ENCODE assay signal across 10 cellular contexts in genomic region chr2:239245872-239246701, GRCh38.
DNase-seq lines count a peak whose midpoint lies in the region; ATAC-seq and TF ChIP-seq lines count a peak whose summit lies in the region.
"Had no signal": no experiment of that assay in that cellular context is flagged by ENCODE, and none has a peak within 500 bp of the region (broad histone marks: within the 10 kb centered on the region; RNA-seq: fewer than 3 reads in every experiment).

No MANE protein-coding gene starts in this region.

- no peak for TF ChIP-seq CTCF in sigmoid colon (IDR thresholded peaks at IDR 0.05)

- no peak for TF ChIP-seq EP300 in sigmoid colon (IDR thresholded peaks at IDR 0.05)

- DNase-seq in HPDE6-E6E7 (ENCODE audit: extremely low spot score) (peak; percentile 21), SW480 (ENCODE audit: low spot score) (peak; percentile 64), right cardiac atrium (peak in 1 of 3 donors; percentile 78), sigmoid colon (peak; percentile 89), Karpas-422 (no peak)
- DNase-seq: activated CD8-positive, alpha-beta T cell treated with anti-CD3 and anti-CD28 coated beads, Interleukin-2, amount 10 ng/mL, durations not matched to agents 7 days and 5 days; OCI-M1 had no signal

- H3K4me3 ChIP-seq in right cardiac atrium (ENCODE audit: low read length) (no peak overlapping the region), sigmoid colon (peak overlapping the region in 1 of 4 donors; percentile 4), Karpas-422 (ENCODE audit: low read length) (no peak overlapping the region)

- no peak overlapping the region for H3K9ac ChIP-seq in Karpas-422 (ENCODE audit: low read length)

- H3K27me3 ChIP-seq in right cardiac atrium (ENCODE audit: control insufficient read depth, insufficient read depth) = no peaks in the 10 kb centered on the region
- no peaks in the 10 kb centered on the region for H3K27me3 ChIP-seq in sigmoid colon
- H3K27me3 ChIP-seq in Karpas-422 (ENCODE audit: low read length) = no peaks in the 10 kb centered on the region

- TF ChIP-seq POLR2A in sigmoid colon (IDR thresholded peaks at IDR 0.05) = no peak

- WGBS in right cardiac atrium = 67% methylated on average over 40 of the region's 40 CpGs
- WGBS in sigmoid colon, 2 donors = 39 to 74% methylated on average over 40 of the region's 40 CpGs

- H4K20me1 ChIP-seq in Karpas-422 (ENCODE audit: insufficient read depth, low read depth, low read length) = peaks cover 40% of the 10 kb centered on the region; the same call in 1 of the 2 replicates

- H3K79me2 ChIP-seq in Karpas-422 (ENCODE audit: low read length) = no peaks in the 10 kb centered on the region

- H3K27ac ChIP-seq in right cardiac atrium (ENCODE audit: low read length) = peak overlapping the region; percentile 37
- H3K27ac ChIP-seq in sigmoid colon = peak overlapping the region; percentile 55 to 80 (median 74)
- H3K27ac ChIP-seq in Karpas-422 (ENCODE audit: low read length) = no peak overlapping the region

- intact Hi-C loops in right cardiac atrium (cut with DNase I) (no loop called here), sigmoid colon (cut with DNase I) (no loop called here)

- H2AFZ ChIP-seq in Karpas-422 (ENCODE audit: low read length) = no peak overlapping the region

- H3K4me1 ChIP-seq in right cardiac atrium (ENCODE audit: control insufficient read depth, insufficient read depth, low read length) (peaks cover 2% of the 10 kb centered on the region), sigmoid colon (peaks cover 0 to 89% (median 75%) of the 10 kb centered on the region in 4 donors), Karpas-422 (ENCODE audit: low read length) (no peaks in the 10 kb centered on the region)

- peaks cover 0 to 4% (median 0%) of the 10 kb centered on the region in 4 donors for H3K36me3 ChIP-seq in sigmoid colon
- H3K36me3 ChIP-seq in Karpas-422 (ENCODE audit: insufficient read depth, low read length) = no peaks in the 10 kb centered on the region

- H3K9me3 ChIP-seq in right cardiac atrium (ENCODE audit: control insufficient read depth, low read length) = no peaks in the 10 kb centered on the region
- no peaks in the 10 kb centered on the region for H3K9me3 ChIP-seq in sigmoid colon
- H3K9me3 ChIP-seq in Karpas-422 (ENCODE audit: low read length) = no peaks in the 10 kb centered on the region

- no peak overlapping the region for H3K4me2 ChIP-seq in Karpas-422 (ENCODE audit: low read depth, low read length, poor library complexity, severe bottlenecking)

- H3K9me2 ChIP-seq in Karpas-422 (replicated peaks; ENCODE audit: insufficient read depth, low read length) = no peaks in the 10 kb centered on the region

- peak; percentile 27 to 40 for ATAC-seq in right cardiac atrium
- no peak for ATAC-seq in GM18517 (IDR thresholded peaks at IDR 0.05; ENCODE audit: unreplicated experiment)
- no peak for ATAC-seq in HG02610 (IDR thresholded peaks at IDR 0.05; ENCODE audit: unreplicated experiment)
- no peak for ATAC-seq in HG03460 (IDR thresholded peaks at IDR 0.05; ENCODE audit: unreplicated experiment)
- ATAC-seq: activated CD8-positive, alpha-beta T cell treated with anti-CD3 and anti-CD28 coated beads, Interleukin-2, amount 10 ng/mL, durations not matched to agents 7 days and 5 days had no signal

Comparison
In these comparisons a context has a peak if more than half of its experiments do, and no peak if none do; other contexts are left out.
1. ATAC-seq: peak in right cardiac atrium (2 of 2); none in GM18517 (single experiment), HG02610 (single experiment) and HG03460 (single experiment).